Comparison of ENCODE assay signal across 8 cellular contexts in genomic region chr19:48330012-48330681, GRCh38. TPM values are rescaled to one million over a fixed set of nuclear protein-coding genes. Genes with fewer than 3 reads are reported as not detected.
DNase-seq lines count a peak whose midpoint lies in the region; ATAC-seq, FAIRE-seq and TF ChIP-seq lines count a peak whose summit lies in the region.

No MANE protein-coding gene starts in this region.

- no peak overlapping the region for H2BK5ac ChIP-seq in H1 (ENCODE audit: low read depth, low read length)

- no peak overlapping the region for H2BK12ac ChIP-seq in H1 (ENCODE audit: low read depth, low read length)

- 0 out of 7 replicates have a peak, but pooled peaks cover 0 to 2% (median 0%) of the 10 kb centered on the region in 4 experiments for H3K27me3 ChIP-seq in H1 (replicated peaks in 1 of 4; ENCODE audit: control insufficient read depth in 3 of 4, extremely low read depth in 1 of 4, insufficient read depth in 3 of 4, low read length in 3 of 4)
- H3K27me3 ChIP-seq in mucosa of stomach (ENCODE audit: control insufficient read depth, insufficient read depth, low read length), result no peaks in the 10 kb centered on the region

- H3K79me2 ChIP-seq in H1 (ENCODE audit: control insufficient read depth in 1 of 2, insufficient read depth in 2 of 2, low read length in 2 of 2), result no peaks in the 10 kb centered on the region

- TF ChIP-seq CTCF in H1 (IDR thresholded peaks at IDR 0.05; ENCODE audit: control extremely low read depth in 1 of 3, insufficient read depth in 1 of 3, low read depth in 1 of 3, low read length in 3 of 3), result peak in 2 of 3 experiments; percentile 5 to 13; a peak in 1 of 4 replicates

- peak in 1 of 2 experiments; percentile 61; a peak in 2 of 3 replicates for TF ChIP-seq POLR2A in H1 (IDR thresholded peaks at IDR 0.05; ENCODE audit: control extremely low read depth in 1 of 2, low read depth in 2 of 2, low read length in 2 of 2)

- ATAC-seq in HG02973 (IDR thresholded peaks at IDR 0.05; ENCODE audit: unreplicated experiment) (peak; percentile 19), GM19452 (IDR thresholded peaks at IDR 0.05; ENCODE audit: unreplicated experiment) (no peak)

- H3K23ac ChIP-seq in H1 (ENCODE audit: insufficient read length), result no peak overlapping the region

- CTCF ChIA-PET in H1 (lab: Charles Lee; ENCODE audit: partially characterized antibody), result interaction anchor here (0.9 to 2.5 kb wide), 6 partner anchors 9 to 61 kb away, joined by 3 to 10 read pairs (median 4); partner anchors contain the start of gene KDELR1

- POLR2A ChIA-PET in H1 (lab: Charles Lee; ENCODE audit: partially characterized antibody), result interaction anchor here (1.1 to 1.6 kb wide), 4 partner anchors 9 to 289 kb away, joined by 3 to 5 read pairs (median 4); partner anchors contain the start of genes RPL18 and SPHK2

- peak; percentile 98 for DNase-seq in DMS53 (lab: John Stamatoyannopoulos, UW)
- peak; percentile 96 to 98 for DNase-seq in NCI-H524 (lab: John Stamatoyannopoulos, UW)
- peak in 2 of 3 experiments; percentile 58 to 64 for DNase-seq in activated CD8-positive, alpha-beta memory T cell treated with anti-CD3 and anti-CD28 coated beads for 48 hours (ENCODE audit: low read depth in 2 of 3, low spot score in 2 of 3)
- DNase-seq in H1 (ENCODE audit: low read depth in 1 of 2, low spot score in 2 of 2), result peak in 1 of 2 experiments; percentile 86
- DNase-seq in stimulated activated CD8-positive, alpha-beta memory T cell treated with anti-CD3 and anti-CD28 coated beads, Interleukin-7, amount 100 ng/mL, for 4 hours (ENCODE audit: low read depth in 2 of 2), result peak; percentile 73 to 77

- H3K9ac ChIP-seq in H1 (replicated peaks in 1 of 4; ENCODE audit: extremely low read depth in 1 of 4, low read depth in 3 of 4, low read length in 3 of 4) (peak overlapping the region in 1 of 4 experiments; percentile 13; a peak in 3 of 7 replicates), mucosa of stomach (ENCODE audit: low read length) (peak overlapping the region; percentile 86)

- no peak for TF ChIP-seq EP300 in H1 (IDR thresholded peaks at IDR 0.05; ENCODE audit: borderline replicate concordance in 1 of 2, low read depth in 2 of 2, low read length in 2 of 2)

- no peak overlapping the region for H3K27ac ChIP-seq in H1 (ENCODE audit: low read depth, low read length)

- peak overlapping the region; percentile 44 for H4K5ac ChIP-seq in H1 (ENCODE audit: insufficient read length, low read depth, low read length)

- no peak overlapping the region for H2BK20ac ChIP-seq in H1 (ENCODE audit: low read length)

- H4K91ac ChIP-seq in H1 (replicated peaks; ENCODE audit: insufficient read length, low read length), result no peak overlapping the region

- H2BK120ac ChIP-seq in H1 (replicated peaks; ENCODE audit: low read depth, low read length), result no peak overlapping the region

- peaks cover 17% of the 10 kb centered on the region for H3K23me2 ChIP-seq in H1 (ENCODE audit: low read depth, low read length)

- no peak overlapping the region for H2AFZ ChIP-seq in H1 (ENCODE audit: low read length)

- no peak overlapping the region for H2BK15ac ChIP-seq in H1 (ENCODE audit: low read length)

- H3K9me3 ChIP-seq in H1 (ENCODE audit: insufficient read depth in 2 of 2, low read depth in 1 of 2, low read length in 1 of 2) (no peaks in the 10 kb centered on the region), mucosa of stomach (ENCODE audit: control insufficient read depth, low read length) (no peaks in the 10 kb centered on the region)

- H3K14ac ChIP-seq in H1 (ENCODE audit: insufficient read length), result no peak overlapping the region

- no peaks in the 10 kb centered on the region for H4K20me1 ChIP-seq in H1 (replicated peaks in 1 of 2; ENCODE audit: control insufficient read depth in 1 of 2, insufficient read depth in 2 of 2, low read length in 2 of 2)

- peak; percentile 60 for FAIRE-seq in H1 (lab: Jason Lieb, UNC)

- peak overlapping the region; percentile 2 for H3K56ac ChIP-seq in H1 (replicated peaks; ENCODE audit: insufficient read length, low read depth, low read length)

- H3K4me3 ChIP-seq in H1 (ENCODE audit: extremely low read depth in 1 of 4, insufficient read depth in 2 of 4, low read depth in 3 of 4, low read length in 4 of 4) (peak overlapping the region; percentile 49 to 72 (median 64)), mucosa of stomach (ENCODE audit: low read length) (peak overlapping the region; percentile 31)

- H2AK5ac ChIP-seq in H1 (ENCODE audit: low read depth, low read length), result no peak overlapping the region

- 3% methylated on average over 28 of the region's 41 CpGs; no CpG with 5 or more reads in 1 of the 2 experiments for WGBS in H1 (ENCODE audit: extremely low coverage in 1 of 2, insufficient coverage in 1 of 2, insufficient read length in 1 of 2, insufficient replicate concordance in 2 of 2, low coverage in 1 of 2, low lambda C conversion rate in 2 of 2, missing lambda C conversion rate in 1 of 2), 2 experiments

- no peaks in the 10 kb centered on the region for H3K79me1 ChIP-seq in H1 (ENCODE audit: low read depth, low read length)

- TF ChIP-seq RAD21 in H1 (IDR thresholded peaks at IDR 0.05 in 1 of 2, conservative IDR thresholded peaks at IDR 0.05 in 1 of 2; ENCODE audit: low read depth in 2 of 2, low read length in 2 of 2), result no peak; a peak in 1 of 4 replicates

- H3K4me1 ChIP-seq in H1 (replicated peaks in 1 of 4; ENCODE audit: control insufficient read depth in 3 of 4, insufficient read depth in 4 of 4, low read length in 3 of 4) (peaks cover 4 to 26% (median 12%) of the 10 kb centered on the region in 4 experiments), mucosa of stomach (ENCODE audit: control insufficient read depth, insufficient read depth, low read length) (peaks cover 37% of the 10 kb centered on the region)

- H3K18ac ChIP-seq in H1 (ENCODE audit: extremely low read depth, low read length), result no peak overlapping the region; the same call in none of the 2 replicates

- H3K4me2 ChIP-seq in H1 (ENCODE audit: insufficient read depth in 1 of 2, low read depth in 2 of 2, low read length in 2 of 2), result peak overlapping the region; percentile 72 to 84

- no peak overlapping the region; the same call in 1 of the 2 replicates for H4K8ac ChIP-seq in H1 (ENCODE audit: extremely low read depth, insufficient read depth, low read length)

- no peaks in the 10 kb centered on the region for H3K36me3 ChIP-seq in H1 (ENCODE audit: control insufficient read depth in 2 of 4, insufficient read depth in 4 of 4, low read length in 3 of 4)
- H3K36me3 ChIP-seq in mucosa of stomach (ENCODE audit: control insufficient read depth, insufficient read depth, low read length), result no peaks in the 10 kb centered on the region

- no peak overlapping the region for H3K4ac ChIP-seq in H1 (replicated peaks; ENCODE audit: insufficient read length, low read depth, low read length)

TF ChIP-seq in H1, 55 proteins besides CTCF, POLR2A, EP300 and RAD21 (continues in another document):
- 0 out of 2 replicates have a peak, but pooled peaks have one; percentile 34 for TF ChIP-seq ATF3 (IDR thresholded peaks at IDR 0.05; ENCODE audit: insufficient read depth, low read depth, low read length)
- no peak for TF ChIP-seq KDM5A (IDR thresholded peaks at IDR 0.05; ENCODE audit: low read length)
- TF ChIP-seq ASH2L (IDR thresholded peaks at IDR 0.05; ENCODE audit: low read length), result peak; percentile 33
- peak; percentile 36; the same call in 1 of the 2 replicates for TF ChIP-seq TBP (IDR thresholded peaks at IDR 0.05; ENCODE audit: low read depth, low read length)
- peak; percentile 84 for TF ChIP-seq CREB1 (IDR thresholded peaks at IDR 0.05)
- no peak for TF ChIP-seq SP2 (IDR thresholded peaks at IDR 0.05; ENCODE audit: low read length)
- peak in 1 of 2 experiments; percentile 79; a peak in 1 of 4 replicates for TF ChIP-seq SIN3A (conservative IDR thresholded peaks at IDR 0.05 in 1 of 2, IDR thresholded peaks at IDR 0.05 in 1 of 2; ENCODE audit: low read depth in 1 of 2, low read length in 2 of 2)
- TF ChIP-seq CHD2 (IDR thresholded peaks at IDR 0.05; ENCODE audit: low read length), result peak; percentile 64
- peak; percentile 66 for TF ChIP-seq KDM4A (IDR thresholded peaks at IDR 0.05; ENCODE audit: low read depth, low read length, severe bottlenecking)

RNA-seq across cellular contexts. Expression of gene EMP3, which starts 4.8 kb away (rescaled TPM):
- 18.4 and 20.9 TPM in 2 replicates for total RNA-seq in H1 (2021; fragmentation: NEBNext Ultra II Directional; extraction: Animal tissue kit (Norgen Biotek cat#: 25700))
- polyA plus RNA-seq in H1 (2011; rRNA removed), result 65.9 and 87.8 TPM in 2 replicates
- 37.7 TPM for polyA plus RNA-seq in H1 (2011; cell fraction: cytosol; rRNA removed)
- 31.1 TPM for polyA plus RNA-seq in H1 (2011; cell fraction: nucleus; rRNA removed)
- polyA plus RNA-seq in H1 (2012, experiment 1 of 2), result 25.5 to 38.5 TPM (median 37.6 TPM) in 4 replicates
- 38.7 TPM for polyA plus RNA-seq in H1 (2012, experiment 2 of 2)
- polyA plus RNA-seq in H1 (2013, experiment 1 of 2), result 44.8 TPM
- polyA plus RNA-seq in H1 (2013, experiment 2 of 2), result 54.5 TPM
- 23.6 and 26.4 TPM in 2 replicates for polyA minus RNA-seq in H1 (2011; rRNA and poly(A)+ RNA removed)
- 12.1 TPM for polyA minus RNA-seq in H1 (2011; cell fraction: cytosol; rRNA and poly(A)+ RNA removed)
- polyA minus RNA-seq in H1 (2011; cell fraction: nucleus; rRNA and poly(A)+ RNA removed), result 15.2 TPM

RNA-seq across cellular contexts. Expression of gene TMEM143, which starts 33.6 kb away (rescaled TPM):
- total RNA-seq in H1 (2021; fragmentation: NEBNext Ultra II Directional; extraction: Animal tissue kit (Norgen Biotek cat#: 25700)), result 14.2 and 14.7 TPM in 2 replicates
- polyA plus RNA-seq in H1 (2011; rRNA removed), result 19.1 and 26.7 TPM in 2 replicates
- 17.1 TPM for polyA plus RNA-seq in H1 (2011; cell fraction: cytosol; rRNA removed)
- polyA plus RNA-seq in H1 (2011; cell fraction: nucleus; rRNA removed), result 47.8 TPM
- polyA plus RNA-seq in H1 (2012, experiment 1 of 2), result 9.5 to 18.4 TPM (median 14.8 TPM) in 4 replicates
- polyA plus RNA-seq in H1 (2012, experiment 2 of 2), result 13.1 TPM
- 12.7 TPM for polyA plus RNA-seq in H1 (2013, experiment 1 of 2)
- polyA plus RNA-seq in H1 (2013, experiment 2 of 2), result 11.9 TPM
- polyA minus RNA-seq in H1 (2011; rRNA and poly(A)+ RNA removed), result 10.4 and 15.6 TPM in 2 replicates
- 22.6 TPM for polyA minus RNA-seq in H1 (2011; cell fraction: cytosol; rRNA and poly(A)+ RNA removed)
- 14.9 TPM for polyA minus RNA-seq in H1 (2011; cell fraction: nucleus; rRNA and poly(A)+ RNA removed)

RNA-seq across cellular contexts. Expression of gene SYNGR4, which starts 34.0 kb away (rescaled TPM):
- 1.1 TPM in 1 of 2 replicates, not detected in the other for total RNA-seq in H1 (2021; fragmentation: NEBNext Ultra II Directional; extraction: Animal tissue kit (Norgen Biotek cat#: 25700))
- polyA plus RNA-seq in H1 (2011; rRNA removed), result 0.27 and 0.41 TPM in 2 replicates
- 0.18 TPM for polyA plus RNA-seq in H1 (2011; cell fraction: cytosol; rRNA removed)
- 0.46 TPM for polyA plus RNA-seq in H1 (2011; cell fraction: nucleus; rRNA removed)
- 0.23 TPM in 1 of 4 replicates, not detected in the others for polyA plus RNA-seq in H1 (2012, experiment 1 of 2)
- polyA plus RNA-seq in H1 (2012, experiment 2 of 2), result 0.54 TPM
- 0.28 TPM for polyA plus RNA-seq in H1 (2013, experiment 1 of 2)
- polyA plus RNA-seq in H1 (2013, experiment 2 of 2), result 0.26 TPM
- not detected in 2 replicates for polyA minus RNA-seq in H1 (2011; rRNA and poly(A)+ RNA removed)
- polyA minus RNA-seq in H1 (2011; cell fraction: cytosol; rRNA and poly(A)+ RNA removed), result not detected
- polyA minus RNA-seq in H1 (2011; cell fraction: nucleus; rRNA and poly(A)+ RNA removed), result not detected
